ENCODE assay signal across 8 cellular contexts in the genomic region with DNA sequence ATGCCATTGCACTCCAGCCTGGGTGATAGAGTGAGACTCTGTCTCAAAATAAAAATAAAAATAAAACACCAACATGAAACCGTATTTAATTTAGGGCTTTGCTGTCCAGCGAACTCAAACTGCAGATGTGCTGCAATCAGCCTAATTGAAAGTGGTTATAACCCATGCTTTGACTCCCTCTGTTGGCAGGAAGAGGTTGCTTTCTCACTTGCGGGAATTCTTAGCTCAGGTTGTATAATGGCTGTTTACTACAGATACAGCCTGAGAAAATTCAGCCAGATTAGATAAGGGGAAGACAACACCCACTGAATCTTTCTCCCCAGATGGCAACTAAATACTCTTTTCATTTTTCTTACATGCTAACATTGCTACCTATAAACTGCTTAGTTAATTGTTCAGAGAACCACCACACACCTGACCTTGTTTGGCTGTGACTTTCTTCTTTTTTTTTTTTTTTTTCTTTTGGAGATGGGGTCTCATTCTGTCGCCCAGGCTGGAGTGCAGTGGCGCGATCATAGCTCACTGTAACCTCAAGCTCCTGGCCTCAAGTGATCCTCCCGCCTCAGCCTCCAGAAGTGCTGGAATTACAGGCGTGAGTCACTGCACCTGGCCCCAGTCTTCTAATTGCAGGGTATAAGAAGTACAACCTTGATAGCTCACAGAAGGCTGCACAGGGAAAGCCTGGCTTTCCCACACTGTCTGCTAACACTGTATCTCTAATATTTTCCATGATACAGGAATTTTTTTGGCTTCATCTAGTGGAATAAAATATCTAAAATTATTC. TPM values are rescaled to one million over a fixed set of nuclear protein-coding genes. Genes with fewer than 3 reads are reported as not detected.
DNase-seq lines count a peak whose midpoint lies in the region; ATAC-seq and TF ChIP-seq lines count a peak whose summit lies in the region.

No MANE protein-coding gene starts in this region.

- DNase-seq in GM13976 (ENCODE audit: low spot score): peak; percentile 59
- peak; percentile 85 for DNase-seq in NCI-H2107 treated with DMSO at 0.1 percent for 48 hours (lab: John Stamatoyannopoulos, UW; ENCODE audit: unreplicated experiment)
- peak; percentile 8 for DNase-seq in T-helper 9 cell
- peak; percentile 83 for DNase-seq in dedifferentiated amniotic fluid mesenchymal stem cell (ENCODE audit: extremely low spot score)
- peak; percentile 81 for DNase-seq in midbrain (lab: John Stamatoyannopoulos, UW)

- H3K27ac ChIP-seq in C4-2B: no peak overlapping the region

- ATAC-seq in HG03354 (IDR thresholded peaks at IDR 0.05; ENCODE audit: poor library complexity, severe bottlenecking, unreplicated experiment) (no peak), esophagus mucosa (no peak)

- in situ Hi-C loops in GM13976 (cut with MboI; ENCODE audit: low sequenced_read_pairs, unreplicated experiment): loop anchor here (25.0 kb wide), 1 partner anchor 532 kb away; no protein-coding TSS in a partner anchor

- TF ChIP-seq CTCF in C4-2B (conservative IDR thresholded peaks at IDR 0.05): peak; percentile 89
- TF ChIP-seq CTCF in GM13976 (IDR thresholded peaks at IDR 0.05; ENCODE audit: borderline replicate concordance, control extremely low read depth, extremely low read depth, insufficient read depth, missing control alignments): peak; percentile 76

RNA-seq across cellular contexts. Expression of gene DNTTIP2, which starts 34.6 kb away (rescaled TPM):
- 48.5 TPM for total RNA-seq in esophagus mucosa

Comparison
In these comparisons a context has a peak if more than half of its experiments do, and no peak if none do; other contexts are left out.
1. DNase-seq: peak in every context shown above with its lines; median percentile 85 in NCI-H2107 treated with DMSO at 0.1 percent for 48 hours; 83 in dedifferentiated amniotic fluid mesenchymal stem cell; 81 in midbrain; 59 in GM13976; 8 in T-helper 9 cell.